18 cellular contexts compared by ENCODE assay signal in the genomic region with DNA sequence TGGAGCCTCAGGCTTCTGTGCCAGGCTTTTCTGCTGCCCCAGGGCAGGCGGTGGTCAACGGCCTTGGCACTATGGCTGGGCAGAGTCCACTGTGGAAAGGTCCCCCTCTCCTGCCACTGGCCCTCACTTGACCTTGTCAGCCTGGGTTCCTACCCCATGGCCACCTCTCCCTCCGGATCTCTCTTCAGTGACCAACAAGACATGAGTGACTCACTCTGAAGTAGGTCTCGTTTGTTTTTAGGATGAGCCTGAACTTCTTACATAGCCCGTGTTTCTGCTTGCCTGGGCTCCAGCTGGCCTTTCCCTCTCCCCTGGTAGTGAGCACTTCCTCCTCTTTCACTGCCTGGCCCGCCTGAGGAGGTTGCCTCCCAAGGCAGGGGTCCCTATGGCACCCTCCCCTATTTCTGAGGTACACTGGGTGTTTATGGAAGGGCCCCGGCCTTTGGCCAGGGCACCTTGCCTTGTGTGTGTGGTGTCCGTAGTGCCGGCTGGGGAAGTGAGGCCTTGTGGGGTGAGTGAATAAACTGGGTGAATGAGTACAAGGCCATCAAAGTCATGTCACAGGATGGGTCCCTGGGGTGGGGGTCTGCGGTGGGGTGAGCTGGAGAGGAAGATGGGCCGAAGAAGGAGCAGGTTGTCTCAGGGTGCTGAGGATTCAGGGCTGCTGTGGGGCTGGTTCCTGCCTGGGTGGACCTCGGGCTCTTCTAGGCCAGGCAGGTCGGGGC. TPM values are rescaled to one million over a fixed set of nuclear protein-coding genes. Genes with fewer than 3 reads are reported as not detected.
DNase-seq lines count a peak whose midpoint lies in the region; ATAC-seq and TF ChIP-seq lines count a peak whose summit lies in the region.
"Had no signal": no experiment of that assay in that cellular context is flagged by ENCODE, and none has a peak within 500 bp of the region (broad histone marks: within the 10 kb centered on the region; RNA-seq: fewer than 3 reads in every experiment).

No MANE protein-coding gene starts in this region.

- H3K4me3 Mint-ChIP-seq in activated CD4-positive, alpha-beta memory T cell treated with anti-CD3 and anti-CD28 coated beads for 36 hours, result no peak overlapping the region
- H3K4me3 Mint-ChIP-seq: activated naive CD4-positive, alpha-beta T cell treated with anti-CD3 and anti-CD28 coated beads, Interleukin-2, amount 50 U/mL, for 24 hours had no signal

- no peak overlapping the region for H3K27ac Mint-ChIP-seq in activated CD4-positive, alpha-beta memory T cell treated with anti-CD3 and anti-CD28 coated beads for 36 hours
- H3K27ac Mint-ChIP-seq: activated naive CD4-positive, alpha-beta T cell treated with anti-CD3 and anti-CD28 coated beads, Interleukin-2, amount 50 U/mL, for 24 hours had no signal

- H2AFZ ChIP-seq in PC-9, result no peak overlapping the region

- intact Hi-C loops in activated CD4-positive, alpha-beta memory T cell treated with anti-CD3 and anti-CD28 coated beads for 36 hours (cut with micrococcal nuclease), result no loop called here
- intact Hi-C loops in stomach (cut with DNase I; ENCODE audit: low total_unique reads) (no loop called here), PC-9 (cut with micrococcal nuclease; ENCODE audit: unreplicated experiment) (no loop called here)

- peaks cover 8 to 46% (median 31%) of the 10 kb centered on the region in 3 donors for H3K27me3 ChIP-seq in stomach
- H3K27me3 ChIP-seq in PC-9 (ENCODE audit: insufficient read depth, low read depth), result no peaks in the 10 kb centered on the region
- H3K27me3 ChIP-seq: MG63 had no signal

- H3K9me3 ChIP-seq in stomach, result no peaks in the 10 kb centered on the region
- no peaks in the 10 kb centered on the region for H3K9me3 ChIP-seq in PC-9 (ENCODE audit: insufficient read depth, low read depth)
- H3K9me3 ChIP-seq: MG63 had no signal

- 0 out of 2 replicates have a peak, but pooled peaks cover 3% of the 10 kb centered on the region for H4K20me1 ChIP-seq in PC-9 (ENCODE audit: insufficient read depth)

- POLR2A ChIA-PET in activated CD4-positive, alpha-beta memory T cell treated with anti-CD3 and anti-CD28 coated beads for 36 hours (lab: Charles Lee), result no interaction called here
- POLR2A ChIA-PET in PC-9 (lab: Charles Lee; ENCODE audit: unreplicated experiment), result no interaction called here

- no peaks in the 10 kb centered on the region for H3K36me3 ChIP-seq in stomach
- no peaks in the 10 kb centered on the region for H3K36me3 ChIP-seq in PC-9 (ENCODE audit: low read depth)
- H3K36me3 ChIP-seq: MG63 had no signal

- H3K36me3 Mint-ChIP-seq in activated CD4-positive, alpha-beta memory T cell treated with anti-CD3 and anti-CD28 coated beads for 36 hours, result no peaks in the 10 kb centered on the region
- H3K36me3 Mint-ChIP-seq: activated naive CD4-positive, alpha-beta T cell treated with anti-CD3 and anti-CD28 coated beads, Interleukin-2, amount 50 U/mL, for 24 hours had no signal

- H3F3A ChIP-seq in PC-9 (ENCODE audit: insufficient read depth, low read depth), result peaks cover 18% of the 10 kb centered on the region; the same call in 1 of the 2 replicates

- in situ Hi-C loops in GM13976 (cut with MboI; ENCODE audit: low sequenced_read_pairs, unreplicated experiment), result no loop called here

- no peak for TF ChIP-seq POLR2A in stomach (IDR thresholded peaks at IDR 0.05)

- no peak for TF ChIP-seq EP300 in stomach (IDR thresholded peaks at IDR 0.05)

- peaks cover 10% of the 10 kb centered on the region for H3K4me1 Mint-ChIP-seq in activated CD4-positive, alpha-beta memory T cell treated with anti-CD3 and anti-CD28 coated beads for 36 hours (ENCODE audit: low read depth)

- peaks cover 21% of the 10 kb centered on the region for H3K27me3 Mint-ChIP-seq in activated CD4-positive, alpha-beta memory T cell treated with anti-CD3 and anti-CD28 coated beads for 36 hours

- no peaks in the 10 kb centered on the region for H3K9me2 ChIP-seq in PC-9 (ENCODE audit: insufficient read depth)

- H3K4me1 ChIP-seq in stomach (peaks cover 13 to 19% (median 14%) of the 10 kb centered on the region in 4 donors), PC-9 (replicated peaks; ENCODE audit: insufficient read depth) (peaks cover 15% of the 10 kb centered on the region; the same call in 1 of the 2 replicates)

- no peak overlapping the region for H3K4me2 ChIP-seq in PC-9

- no peak for ATAC-seq in GM21737 (IDR thresholded peaks at IDR 0.05; ENCODE audit: unreplicated experiment)
- ATAC-seq: GM12878 had no signal

- DNase-seq in GM13976 (ENCODE audit: low spot score), result peak; percentile 25
- peak; percentile 5 for DNase-seq in activated CD4-positive, alpha-beta memory T cell treated with anti-CD3 and anti-CD28 coated beads for 36 hours
- peak; percentile 4 for DNase-seq in iPS-NIHi7 (ENCODE audit: extremely low spot score)
- DNase-seq in stomach, result peak; percentile 8
- DNase-seq in NCI-H128 (lab: John Stamatoyannopoulos, UW; ENCODE audit: unreplicated experiment), result no peak
- DNase-seq in PC-9, result no peak
- DNase-seq: activated CD4-positive, CD25-positive, alpha-beta regulatory T cell treated with anti-CD3 and anti-CD28 coated beads, Interleukin-2, amount 50 U/mL, for 72 hours; Calu3; dermis blood vessel endothelial cell; glutamatergic neuron; MG63; NCI-H2029; NCI-H524 treated with DMSO at 0.1 percent for 48 hours; nucleus accumbens; stimulated activated CD4-positive, alpha-beta T cell treated with anti-CD3 and anti-CD28 coated beads, Interleukin-2, amount 100 ng/mL, for 48 hours had no signal

- TF ChIP-seq CTCF in GM13976 (IDR thresholded peaks at IDR 0.05; ENCODE audit: borderline replicate concordance, control extremely low read depth, extremely low read depth, insufficient read depth, missing control alignments) (no peak), stomach (IDR thresholded peaks at IDR 0.05) (no peak), PC-9 (conservative IDR thresholded peaks at IDR 0.05) (no peak)

- peaks cover 4% of the 10 kb centered on the region; the same call in 1 of the 2 replicates for H3K79me2 ChIP-seq in PC-9 (ENCODE audit: low read depth)

- BruUV-seq in PC-9 (replicated peaks; lab: Mats Ljungman, UMichigan), result no TSS peak

- CTCF ChIA-PET in activated CD4-positive, alpha-beta memory T cell treated with anti-CD3 and anti-CD28 coated beads for 36 hours (lab: Charles Lee), result no interaction called here
- CTCF ChIA-PET in PC-9 (lab: Charles Lee), result no interaction called here

- H3K4me3 ChIP-seq in stomach, result peak overlapping the region in 2 of 4 donors; percentile 3 to 54
- H3K4me3 ChIP-seq in PC-9, result no peak overlapping the region
- H3K4me3 ChIP-seq: GM12878, MG63 had no signal

- 77 to 88% (median 82%) methylated on average over 11 to 13 of the region's 13 CpGs for WGBS in stomach, 5 donors

- H3K9me3 Mint-ChIP-seq in activated CD4-positive, alpha-beta memory T cell treated with anti-CD3 and anti-CD28 coated beads for 36 hours, result no peaks in the 10 kb centered on the region
- H3K9me3 Mint-ChIP-seq: activated naive CD4-positive, alpha-beta T cell treated with anti-CD3 and anti-CD28 coated beads, Interleukin-2, amount 50 U/mL, for 24 hours had no signal

- H3K27ac ChIP-seq in stomach (no peak overlapping the region), PC-9 (no peak overlapping the region)

RNA-seq across cellular contexts. Expression of gene SHANK3, which starts 5.0 kb away (rescaled TPM):
- under 1 TPM; 0.05 to 0.07 TPM for total RNA-seq in activated CD4-positive, alpha-beta memory T cell treated with anti-CD3 and anti-CD28 coated beads for 36 hours
- total RNA-seq in stomach (10 to 100 TPM in 2 of 5 donors, 1 to 10 TPM in 3; 2.5 to 31.2 (median 7.6) TPM), PC-9 (2021) (5.8 and 7.6 TPM in 2 replicates)
- 1 to 10 TPM; 3.2 to 5.4 (median 3.4) TPM for polyA plus RNA-seq in stomach

RNA-seq across cellular contexts. Expression of gene ARSA, which starts 49.7 kb away (rescaled TPM):
- 10 to 100 TPM; 23.9 to 25.8 TPM for total RNA-seq in activated CD4-positive, alpha-beta memory T cell treated with anti-CD3 and anti-CD28 coated beads for 36 hours
- total RNA-seq in stomach (10 to 100 TPM in 4 of 5 donors, 1 to 10 TPM in 1; 7.7 to 88.1 (median 46.8) TPM), PC-9 (2021) (16.6 and 23.7 TPM in 2 replicates)
- polyA plus RNA-seq in stomach, result 10 to 100 TPM; 27.0 to 45.7 (median 41.2) TPM

Comparison
In these comparisons a context has a peak if more than half of its experiments do, and no peak if none do; other contexts are left out.
1. DNase-seq: peak in GM13976 (single experiment), activated CD4-positive, alpha-beta memory T cell treated with anti-CD3 and anti-CD28 coated beads for 36 hours (single experiment), iPS-NIHi7 (single experiment) and stomach (single experiment); none in NCI-H128 (single experiment) and PC-9 (0 of 2).